In the genomic region with DNA sequence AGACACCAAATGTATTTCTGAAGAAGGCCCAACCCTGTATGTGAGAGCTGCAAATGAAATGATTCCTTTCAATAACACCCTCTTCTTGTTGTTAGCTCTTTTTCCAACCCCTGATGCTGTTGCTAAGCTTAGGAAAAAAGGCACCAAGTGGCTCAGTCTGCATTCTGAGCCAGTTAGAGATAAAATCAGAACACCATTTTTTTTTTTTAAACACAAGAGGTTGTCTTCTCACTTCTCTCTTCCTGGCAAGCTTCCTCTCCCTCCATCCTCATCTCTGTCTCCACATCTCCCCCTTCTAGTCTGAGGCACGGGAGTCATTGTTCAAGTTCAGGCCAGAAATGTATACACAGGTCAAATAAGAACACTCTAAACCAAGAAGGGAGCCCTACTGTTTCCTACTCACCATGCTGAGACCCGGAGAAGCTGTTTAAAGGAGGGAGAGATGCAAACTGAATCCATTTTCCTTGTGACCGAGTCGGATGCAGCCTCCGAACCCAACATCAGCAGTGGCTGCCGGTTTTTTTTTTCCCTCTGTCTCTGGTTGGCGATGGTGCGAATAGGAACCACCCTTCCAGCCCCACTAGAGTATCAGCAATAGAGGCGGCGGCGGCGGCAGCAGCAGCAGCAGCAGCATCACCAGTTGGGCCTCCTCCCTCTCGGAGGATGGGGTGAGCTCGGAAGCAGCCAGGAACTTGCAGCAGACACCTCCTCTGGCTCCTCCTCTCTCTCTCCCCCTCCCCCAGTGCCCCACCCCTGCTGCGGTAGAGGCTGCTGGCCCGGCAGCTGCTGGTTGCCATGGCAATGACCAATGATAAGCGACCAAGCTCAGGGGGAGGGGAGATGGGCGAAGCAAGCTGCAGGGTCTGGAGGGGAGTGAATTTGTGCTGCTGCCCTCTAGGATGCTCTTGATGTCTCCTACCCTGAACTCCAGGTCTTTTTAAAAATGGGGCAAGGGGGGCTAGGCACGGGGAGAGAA, we compare ENCODE assay signal across 8 cellular contexts. TPM values are rescaled to one million over a fixed set of nuclear protein-coding genes. Genes with fewer than 3 reads are reported as not detected.
DNase-seq lines count a peak whose midpoint lies in the region; ATAC-seq and TF ChIP-seq lines count a peak whose summit lies in the region.

A gene (minus strand): TSS at position 676 of the 976 bp plus-strand sequence. CDS start 110,922 bp downstream, outside the sequence.

- TF ChIP-seq CTCF in Peyer's patch (IDR thresholded peaks at IDR 0.05) (no peak), osteocyte (IDR thresholded peaks at IDR 0.05) (no peak), testis (IDR thresholded peaks at IDR 0.05) (no peak)

- peak within 1 kb of the TSS; percentile 74 for H3K4me3 Mint-ChIP-seq in osteocyte (ENCODE audit: unreplicated experiment)

- H3K27me3 Mint-ChIP-seq in osteocyte (ENCODE audit: unreplicated experiment) = peaks cover 5% of the 10 kb centered on the region

- peak within 1 kb of the TSS; percentile 91 for H3K4me2 ChIP-seq in BLaER1

- H3K4me1 ChIP-seq in BLaER1 (peaks cover 32% of the 10 kb centered on the region), Peyer's patch (no peaks in the 10 kb centered on the region), testis (no peaks in the 10 kb centered on the region)

- H3K4me3 ChIP-seq in BLaER1 (peak within 1 kb of the TSS; percentile 75), Peyer's patch (peak within 1 kb of the TSS in 3 of 4 donors; percentile 7 to 32 (median 30)), testis (peak within 1 kb of the TSS; percentile 21 to 31)

- DNase-seq in KBM-7 = peak; percentile 4
- DNase-seq in Peyer's patch = peak; percentile 62 to 75 (median 72)
- peak; percentile 30 for DNase-seq in activated gamma-delta T cell (lab: John Stamatoyannopoulos, UW)
- peak; percentile 89 for DNase-seq in germinal center (ENCODE audit: low spot score)
- peak; percentile 90 for DNase-seq in osteocyte (ENCODE audit: extremely low spot score, unreplicated experiment)
- DNase-seq in testis = peak; percentile 85

- peak within 1 kb of the TSS; percentile 59 for H3K27ac Mint-ChIP-seq in osteocyte (ENCODE audit: unreplicated experiment)

- H3K36me3 Mint-ChIP-seq in osteocyte (ENCODE audit: unreplicated experiment) = no peaks in the 10 kb centered on the region

- in situ Hi-C loops in KBM-7 (cut with MboI; ENCODE audit: low pct_unique_long_range_greater_than_20kb, low sequenced_read_pairs) = no loop called here

- H3K27ac ChIP-seq in BLaER1 (peak within 1 kb of the TSS; percentile 75), Peyer's patch (peak within 1 kb of the TSS in 1 of 4 donors; percentile 26), testis (no peak within 1 kb of the TSS)

- H3K36me3 ChIP-seq in BLaER1 (no peaks in the 10 kb centered on the region), Peyer's patch (no peaks in the 10 kb centered on the region), testis (ENCODE audit: low read depth, missing control alignments) (no peaks in the 10 kb centered on the region)

- H3K9ac ChIP-seq in BLaER1 = peak within 1 kb of the TSS; percentile 83

- no peaks in the 10 kb centered on the region for H3K9me3 Mint-ChIP-seq in osteocyte (ENCODE audit: unreplicated experiment)

- H4K20me1 ChIP-seq in BLaER1 = no peaks in the 10 kb centered on the region

- peak; percentile 79 for ATAC-seq in GM19467 (IDR thresholded peaks at IDR 0.05; ENCODE audit: unreplicated experiment)

- 2% methylated on average over 16 to 19 of the region's 19 CpGs for WGBS in testis, 2 donors

- no peak for TF ChIP-seq POLR2A in Peyer's patch (IDR thresholded peaks at IDR 0.05)
- no peak for TF ChIP-seq POLR2A in testis (IDR thresholded peaks at IDR 0.05)

- H3K4me1 Mint-ChIP-seq in osteocyte (ENCODE audit: unreplicated experiment) = peaks cover 14% of the 10 kb centered on the region

- H3K27me3 ChIP-seq in BLaER1 (no peaks in the 10 kb centered on the region), Peyer's patch (no peaks in the 10 kb centered on the region), testis (no peaks in the 10 kb centered on the region)

- intact Hi-C loops in testis (cut with DNase I; ENCODE audit: low total_unique reads) = no loop called here

- no peaks in the 10 kb centered on the region for H3K9me3 ChIP-seq in BLaER1
- no peaks in the 10 kb centered on the region for H3K9me3 ChIP-seq in Peyer's patch
- no peaks in the 10 kb centered on the region for H3K9me3 ChIP-seq in testis

RNA-seq across cellular contexts. Expression of the gene that starts here (rescaled TPM):
- 1 to 10 TPM in 2 of 4 donors, not detected in 2; 2.1 TPM for total RNA-seq in Peyer's patch
- total RNA-seq in osteocyte = 1.8 and 2.0 TPM in 2 replicates
- total RNA-seq in testis = 1 to 10 TPM; 1.7 to 7.7 TPM
- 3.4 TPM for polyA plus RNA-seq in testis (ENCODE audit: insufficient read depth, low read depth, low replicate concordance)

Comparison
In these comparisons a context has a peak if more than half of its experiments do, and no peak if none do; other contexts are left out.
1. DNase-seq: peak in every context shown above with its lines; median percentile 90 in osteocyte; 89 in germinal center; 85 in testis; 72 in Peyer's patch; 30 in activated gamma-delta T cell; 4 in KBM-7.